In the genomic region with DNA sequence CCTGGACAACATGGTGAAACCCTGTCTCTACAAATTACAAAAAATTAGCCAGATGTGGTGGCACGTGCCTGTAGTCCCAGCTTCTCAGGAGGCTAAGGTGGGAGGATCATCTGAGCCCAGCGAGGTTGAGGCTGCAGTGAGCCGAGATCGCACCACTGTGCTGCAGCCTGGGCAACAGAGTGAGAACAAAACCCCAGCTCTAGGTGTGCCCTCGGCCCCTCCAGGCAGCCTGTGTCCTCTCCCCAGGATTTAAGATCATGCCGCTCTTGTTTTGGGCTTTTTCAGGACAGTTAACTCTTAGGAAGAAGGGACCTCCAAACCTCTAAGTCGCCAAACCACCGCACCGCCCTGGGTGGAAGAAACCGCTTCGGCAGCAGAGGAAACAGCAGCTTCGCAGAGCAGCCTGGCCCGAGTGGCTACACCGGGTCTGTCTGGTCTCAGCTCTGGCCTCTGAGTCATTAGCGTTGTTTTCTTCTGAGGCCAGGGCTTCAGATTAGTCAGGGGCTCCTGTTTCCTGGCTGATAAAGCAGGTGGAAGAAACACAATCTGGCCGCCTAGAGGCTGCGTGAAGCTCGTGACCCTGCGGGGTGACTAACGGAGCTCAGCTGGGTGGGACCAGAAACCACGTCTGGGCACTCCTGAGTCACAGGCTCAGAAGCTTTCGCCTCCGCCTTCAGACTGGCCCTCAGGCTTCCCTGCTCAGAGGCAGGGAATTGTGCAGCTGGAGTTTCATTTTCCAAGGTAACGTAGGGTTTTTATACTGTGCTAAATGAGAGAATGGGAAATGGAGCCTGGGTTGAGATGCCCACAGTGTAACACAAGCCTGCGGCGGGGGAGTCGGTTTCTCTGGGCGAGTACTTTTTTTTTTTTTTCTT, we compare ENCODE assay signal across 1 cellular context.
TF ChIP-seq lines count a peak whose summit lies in the region.

No MANE protein-coding gene starts in this region.

TF ChIP-seq in SK-N-SH treated with all-trans-retinoic acid at 6 μM for 48 hours, 23 proteins besides CTCF, POLR2A, EP300 and RAD21 (continued from another document):
- TF ChIP-seq TSHZ2 (CRISPR knock-in tag; IDR thresholded peaks at IDR 0.05) (no peak), PATZ1 (CRISPR knock-in tag; IDR thresholded peaks at IDR 0.05; ENCODE audit: borderline replicate concordance) (no peak), ZNF8 (CRISPR knock-in tag; IDR thresholded peaks at IDR 0.05) (no peak), OSR1 (CRISPR knock-in tag; IDR thresholded peaks at IDR 0.05) (no peak), ZFP30 (CRISPR knock-in tag; IDR thresholded peaks at IDR 0.05) (no peak)
TF ChIP-seq in SK-N-SH treated with all-trans-retinoic acid at 6 μM for 48 hours: peak in this region for 0.
